In genomic region chr9:126413470-126414051, GRCh38 we compare ENCODE assay signal across 23 cellular contexts.
DNase-seq lines count a peak whose midpoint lies in the region; ATAC-seq and TF ChIP-seq lines count a peak whose summit lies in the region.
"Had no signal": no experiment of that assay in that cellular context is flagged by ENCODE, and none has a peak within 500 bp of the region (broad histone marks: within the 10 kb centered on the region; RNA-seq: fewer than 3 reads in every experiment).

No MANE protein-coding gene starts in this region.

- H3K4me1 Mint-ChIP-seq in activated naive CD8-positive, alpha-beta T cell treated with anti-CD3 and anti-CD28 coated beads, Interleukin-2, amount 10 ng/mL, durations not matched to agents 7 days and 5 days, result peaks cover 56% of the 10 kb centered on the region
- peaks cover 53% of the 10 kb centered on the region for H3K4me1 Mint-ChIP-seq in activated naive CD8-positive, alpha-beta T cell treated with anti-CD3 and anti-CD28 coated beads for 36 hours
- no peaks in the 10 kb centered on the region for H3K4me1 Mint-ChIP-seq in neural crest cell
- H3K4me1 Mint-ChIP-seq in activated T-helper 17 cell treated with anti-CD3 and anti-CD28 coated beads, Interleukin-2, amount 50 U/mL, for 72 hours, result peaks cover 11% of the 10 kb centered on the region

- H3K27ac Mint-ChIP-seq in activated naive CD8-positive, alpha-beta T cell treated with anti-CD3 and anti-CD28 coated beads, Interleukin-2, amount 10 ng/mL, durations not matched to agents 7 days and 5 days, result peak overlapping the region; percentile 26
- no peak overlapping the region for H3K27ac Mint-ChIP-seq in activated naive CD8-positive, alpha-beta T cell treated with anti-CD3 and anti-CD28 coated beads for 36 hours
- peak overlapping the region; percentile 78 for H3K27ac Mint-ChIP-seq in neural crest cell (ENCODE audit: unreplicated experiment)
- H3K27ac Mint-ChIP-seq in activated T-helper 17 cell treated with anti-CD3 and anti-CD28 coated beads, Interleukin-2, amount 50 U/mL, for 72 hours, result no peak overlapping the region

- ATAC-seq in activated naive CD8-positive, alpha-beta T cell treated with anti-CD3 and anti-CD28 coated beads, Interleukin-2, amount 10 ng/mL, durations not matched to agents 7 days and 5 days (ENCODE audit: low read depth), result no peak
- no peak for ATAC-seq in GM18502 (IDR thresholded peaks at IDR 0.05; ENCODE audit: poor library complexity, unreplicated experiment)
- ATAC-seq in activated T-helper 17 cell treated with anti-CD3 and anti-CD28 coated beads, Interleukin-2, amount 50 U/mL, for 72 hours (replicated peaks), result no peak
- ATAC-seq: activated CD8-positive, alpha-beta T cell treated with anti-CD3 and anti-CD28 coated beads for 36 hours; left lobe of liver; stimulated activated naive CD8-positive, alpha-beta T cell treated with anti-CD3 and anti-CD28 coated beads, Interleukin-15, Interleukin-2, amounts not matched to agents 100 U/mL and 50 U/mL, for 24 hours had no signal

- H3K9me3 Mint-ChIP-seq in activated naive CD8-positive, alpha-beta T cell treated with anti-CD3 and anti-CD28 coated beads, Interleukin-2, amount 10 ng/mL, durations not matched to agents 7 days and 5 days, result no peaks in the 10 kb centered on the region
- H3K9me3 Mint-ChIP-seq in activated naive CD8-positive, alpha-beta T cell treated with anti-CD3 and anti-CD28 coated beads for 36 hours, result no peaks in the 10 kb centered on the region
- no peaks in the 10 kb centered on the region for H3K9me3 Mint-ChIP-seq in neural crest cell
- no peaks in the 10 kb centered on the region for H3K9me3 Mint-ChIP-seq in activated T-helper 17 cell treated with anti-CD3 and anti-CD28 coated beads, Interleukin-2, amount 50 U/mL, for 72 hours
- H3K9me3 Mint-ChIP-seq: activated CD8-positive, alpha-beta T cell treated with anti-CD3 and anti-CD28 coated beads for 36 hours had no signal

- H3K36me3 Mint-ChIP-seq in activated naive CD8-positive, alpha-beta T cell treated with anti-CD3 and anti-CD28 coated beads, Interleukin-2, amount 10 ng/mL, durations not matched to agents 7 days and 5 days, result peaks cover 26% of the 10 kb centered on the region
- peaks cover 9% of the 10 kb centered on the region for H3K36me3 Mint-ChIP-seq in activated naive CD8-positive, alpha-beta T cell treated with anti-CD3 and anti-CD28 coated beads for 36 hours
- H3K36me3 Mint-ChIP-seq in neural crest cell (ENCODE audit: low read depth), result peaks cover 12% of the 10 kb centered on the region
- H3K36me3 Mint-ChIP-seq in activated T-helper 17 cell treated with anti-CD3 and anti-CD28 coated beads, Interleukin-2, amount 50 U/mL, for 72 hours (ENCODE audit: low read depth), result no peaks in the 10 kb centered on the region

- H3K4me3 Mint-ChIP-seq in activated naive CD8-positive, alpha-beta T cell treated with anti-CD3 and anti-CD28 coated beads, Interleukin-2, amount 10 ng/mL, durations not matched to agents 7 days and 5 days, result no peak overlapping the region
- H3K4me3 Mint-ChIP-seq in activated naive CD8-positive, alpha-beta T cell treated with anti-CD3 and anti-CD28 coated beads for 36 hours, result no peak overlapping the region
- H3K4me3 Mint-ChIP-seq in neural crest cell, result no peak overlapping the region
- H3K4me3 Mint-ChIP-seq in activated T-helper 17 cell treated with anti-CD3 and anti-CD28 coated beads, Interleukin-2, amount 50 U/mL, for 72 hours, result no peak overlapping the region
- H3K4me3 Mint-ChIP-seq: activated CD8-positive, alpha-beta T cell treated with anti-CD3 and anti-CD28 coated beads for 36 hours had no signal

- H3K27me3 Mint-ChIP-seq in activated naive CD8-positive, alpha-beta T cell treated with anti-CD3 and anti-CD28 coated beads, Interleukin-2, amount 10 ng/mL, durations not matched to agents 7 days and 5 days, result no peaks in the 10 kb centered on the region
- H3K27me3 Mint-ChIP-seq in activated naive CD8-positive, alpha-beta T cell treated with anti-CD3 and anti-CD28 coated beads for 36 hours, result no peaks in the 10 kb centered on the region
- H3K27me3 Mint-ChIP-seq in neural crest cell (ENCODE audit: low read depth), result no peaks in the 10 kb centered on the region
- H3K27me3 Mint-ChIP-seq in activated T-helper 17 cell treated with anti-CD3 and anti-CD28 coated beads, Interleukin-2, amount 50 U/mL, for 72 hours, result no peaks in the 10 kb centered on the region
- H3K27me3 Mint-ChIP-seq: activated CD8-positive, alpha-beta T cell treated with anti-CD3 and anti-CD28 coated beads for 36 hours had no signal

- DNase-seq in activated naive CD8-positive, alpha-beta T cell treated with anti-CD3 and anti-CD28 coated beads, Interleukin-2, amount 10 ng/mL, durations not matched to agents 7 days and 5 days, result no peak
- DNase-seq in activated naive CD8-positive, alpha-beta T cell treated with anti-CD3 and anti-CD28 coated beads for 36 hours, result no peak
- DNase-seq in DMS53 treated with DMSO at 0.1 percent for 48 hours (lab: John Stamatoyannopoulos, UW; ENCODE audit: unreplicated experiment), result peak; percentile 79
- DNase-seq in NCI-H510A treated with DMSO at 0.1 percent for 48 hours (lab: John Stamatoyannopoulos, UW), result peak; percentile 76
- DNase-seq in neural crest cell (ENCODE audit: low read depth, low spot score), result no peak
- DNase-seq: activated CD4-positive, alpha-beta T cell treated with anti-CD3 and anti-CD28 coated beads for 1 hour; activated CD8-positive, alpha-beta T cell treated with anti-CD3 and anti-CD28 coated beads for 36 hours; activated effector memory CD4-positive, alpha-beta T cell treated with anti-CD3 and anti-CD28 coated beads, Interleukin-2, amount 50 U/mL, for 16 hours; activated T-cell treated with anti-CD3 and anti-CD28 coated beads for 4 hours; DMS79; GF-D8; H7; hypothalamus; mesenchymal stem cell; NCI-H2171; NCI-H524; RPMI8226; stimulated activated naive CD8-positive, alpha-beta T cell treated with anti-CD3 and anti-CD28 coated beads, Interleukin-15, Interleukin-2, amounts not matched to agents 100 U/mL and 50 U/mL, for 24 hours; T-helper 2 cell; uterus had no signal

- POLR2A ChIA-PET in activated naive CD8-positive, alpha-beta T cell treated with anti-CD3 and anti-CD28 coated beads, Interleukin-2, amount 10 ng/mL, durations not matched to agents 7 days and 5 days (lab: Charles Lee), result no interaction called here

- no peak for TF ChIP-seq CTCF in neural crest cell (conservative IDR thresholded peaks at IDR 0.05)

Comparison
In these comparisons a context has a peak if more than half of its experiments do, and no peak if none do; other contexts are left out.
1. H3K27ac Mint-ChIP-seq: peak in activated naive CD8-positive, alpha-beta T cell treated with anti-CD3 and anti-CD28 coated beads, Interleukin-2, amount 10 ng/mL, durations not matched to agents 7 days and 5 days (single experiment) and neural crest cell (single experiment); none in activated naive CD8-positive, alpha-beta T cell treated with anti-CD3 and anti-CD28 coated beads for 36 hours (single experiment) and activated T-helper 17 cell treated with anti-CD3 and anti-CD28 coated beads, Interleukin-2, amount 50 U/mL, for 72 hours (single experiment).
2. DNase-seq: peak in DMS53 treated with DMSO at 0.1 percent for 48 hours (single experiment) and NCI-H510A treated with DMSO at 0.1 percent for 48 hours (single experiment); none in activated naive CD8-positive, alpha-beta T cell treated with anti-CD3 and anti-CD28 coated beads, Interleukin-2, amount 10 ng/mL, durations not matched to agents 7 days and 5 days (single experiment), activated naive CD8-positive, alpha-beta T cell treated with anti-CD3 and anti-CD28 coated beads for 36 hours (single experiment) and neural crest cell (single experiment).